ENCODE assay signal across 21 cellular contexts in genomic region chr7:117616694-117617093, GRCh38.
"Had no signal": no experiment of that assay in that cellular context is flagged by ENCODE, and none has a peak within 500 bp of the region (broad histone marks: within the 10 kb centered on the region; RNA-seq: fewer than 3 reads in every experiment).

No MANE protein-coding gene starts in this region.

- H3K4me1 ChIP-seq: parathyroid adenoma, prostate gland, right lobe of liver, spleen had no signal

- H3K27me3 ChIP-seq: dorsolateral prefrontal cortex, right lobe of liver, spleen, stomach had no signal

- H3K27ac ChIP-seq: dorsolateral prefrontal cortex, parathyroid adenoma, prostate gland, right lobe of liver, spleen, stomach, thoracic aorta had no signal

- H3K4me3 ChIP-seq: dorsolateral prefrontal cortex, prostate gland, right lobe of liver, spleen, stomach, thoracic aorta had no signal

- ATAC-seq: natural killer cell treated with Interleukin-12 subunit alpha and Interleukin-12 subunit beta and Interleukin-15 and Interleukin-18, amount 100 ng/mL, for 72 hours; right lobe of liver had no signal

- DNase-seq: cortex of kidney; dorsolateral prefrontal cortex; effector CD8-positive, alpha-beta T cell; foreskin melanocyte; head of caudate nucleus; hippocampal formation; mammary epithelial cell; occipital lobe; retina; right lobe of liver; spleen; stimulated activated CD4-positive, alpha-beta T cell treated with anti-CD3 and anti-CD28 coated beads, Interleukin-15, amount 100 ng/mL, for 24 hours; stimulated activated CD4-positive, alpha-beta T cell treated with anti-CD3 and anti-CD28 coated beads, Interleukin-1b, Interleukin-23, amount 100 ng/mL, for 48 hours; stimulated activated naive CD4-positive, alpha-beta T cell; stomach; substantia nigra; trophoblast cell had no signal

- H3K9me3 ChIP-seq: prostate gland, right lobe of liver, spleen, stomach, thoracic aorta had no signal

- H3K36me3 ChIP-seq: prostate gland, right lobe of liver, spleen, stomach, thoracic aorta had no signal
